ENCODE assay signal across 11 cellular contexts in the genomic region with DNA sequence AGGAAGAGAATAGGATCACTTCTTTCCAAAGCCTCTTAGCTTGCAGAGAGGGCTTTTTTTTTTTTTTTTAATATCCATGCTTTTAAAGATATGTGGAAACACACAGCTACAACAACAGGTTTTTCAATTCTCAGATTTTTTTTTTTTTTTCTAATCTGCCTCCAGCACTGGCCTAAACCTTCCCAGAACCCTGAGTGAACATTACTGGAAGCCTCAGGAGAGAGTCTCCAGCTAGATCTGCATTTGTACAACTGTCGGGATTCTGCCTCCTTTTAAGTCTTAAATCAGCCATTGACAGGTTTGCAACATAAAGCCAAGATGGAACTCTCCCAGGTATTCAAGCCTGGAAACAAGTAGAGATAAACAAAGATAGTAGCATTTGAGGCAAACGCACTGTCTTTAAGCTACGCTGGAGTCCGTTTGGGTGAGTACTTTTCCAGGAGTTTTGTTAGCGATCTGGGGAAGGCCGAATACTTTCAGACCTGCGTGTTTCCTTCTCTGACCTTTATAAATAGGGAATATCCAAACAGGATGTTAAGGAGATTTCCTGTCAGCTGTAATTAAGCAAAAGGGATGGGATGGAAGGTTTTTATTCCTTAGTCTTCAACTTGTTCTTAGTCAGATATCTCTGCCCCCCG.
"Had no signal": no experiment of that assay in that cellular context is flagged by ENCODE, and none has a peak within 500 bp of the region (broad histone marks: within the 10 kb centered on the region; RNA-seq: fewer than 3 reads in every experiment).

No MANE protein-coding gene starts in this region.

- H3K36me3 ChIP-seq: ascending aorta, pancreas had no signal

- ATAC-seq: activated CD8-positive, alpha-beta T cell treated with anti-CD3 and anti-CD28 coated beads for 36 hours; activated T-cell treated with anti-CD3 and anti-CD28 coated beads, Interleukin-2, amount 50 U/mL, for 72 hours; pancreas had no signal

- H3K4me1 ChIP-seq: pancreas had no signal

- FAIRE-seq: pancreas, urothelium cell line had no signal

- H3K27me3 Mint-ChIP-seq: activated CD8-positive, alpha-beta T cell treated with anti-CD3 and anti-CD28 coated beads for 36 hours had no signal

- H3K27me3 ChIP-seq: ascending aorta, pancreas had no signal

- H3K27ac Mint-ChIP-seq: activated CD8-positive, alpha-beta T cell treated with anti-CD3 and anti-CD28 coated beads for 36 hours; activated T-cell treated with anti-CD3 and anti-CD28 coated beads, Interleukin-2, amount 50 U/mL, for 72 hours had no signal

- DNase-seq: activated CD4-positive, alpha-beta T cell treated with anti-CD3 and anti-CD28 coated beads for 1 hour; activated CD8-positive, alpha-beta memory T cell treated with anti-CD3 and anti-CD28 coated beads, Interleukin-2, amount 50 U/mL, for 4 hours; activated CD8-positive, alpha-beta T cell treated with anti-CD3 and anti-CD28 coated beads for 36 hours; activated gamma-delta T cell treated with Interleukin-2 at 50 U/mL for 16 hours; activated T-cell treated with anti-CD3 and anti-CD28 coated beads, Interleukin-2, amount 50 U/mL, for 72 hours; hippocampal formation; pancreas; T-helper 9 cell had no signal

- H3K9me3 ChIP-seq: ascending aorta, pancreas had no signal

- H3K27ac ChIP-seq: pancreas, skin epidermis had no signal

- H3K4me3 ChIP-seq: ascending aorta, pancreas, skin epidermis had no signal

- H3K4me3 Mint-ChIP-seq: activated CD8-positive, alpha-beta T cell treated with anti-CD3 and anti-CD28 coated beads for 36 hours; activated T-cell treated with anti-CD3 and anti-CD28 coated beads, Interleukin-2, amount 50 U/mL, for 72 hours had no signal
